ENCODE assay signal across 7 cellular contexts in genomic region chr3:14967285-14967684, GRCh38.
"Had no signal": no experiment of that assay in that cellular context is flagged by ENCODE, and none has a peak within 500 bp of the region (broad histone marks: within the 10 kb centered on the region; RNA-seq: fewer than 3 reads in every experiment).

No MANE protein-coding gene starts in this region.

- H3K4me3 ChIP-seq: GM12878 had no signal

- DNase-seq: GDM1, GF-D8 had no signal

- FAIRE-seq: G401.6, GM12878, GM12891, GM12892, GM19239 had no signal
